In genomic region chr2:118878531-118879149, GRCh38 we compare ENCODE assay signal across 30 cellular contexts. TPM values are rescaled to one million over a fixed set of nuclear protein-coding genes. Genes with fewer than 3 reads are reported as not detected.
DNase-seq lines count a peak whose midpoint lies in the region; TF ChIP-seq lines count a peak whose summit lies in the region.
"Had no signal": no experiment of that assay in that cellular context is flagged by ENCODE, and none has a peak within 500 bp of the region (broad histone marks: within the 10 kb centered on the region; RNA-seq: fewer than 3 reads in every experiment).

No MANE protein-coding gene starts in this region.

- TF ChIP-seq CTCF in epithelial cell of esophagus (IDR thresholded peaks at IDR 0.05; ENCODE audit: insufficient read depth, low read depth, low read length, missing control alignments), result no peak

- H3K4me3 ChIP-seq in epithelial cell of esophagus (ENCODE audit: low read length) (no peak overlapping the region), Karpas-422 (ENCODE audit: low read length) (no peak overlapping the region)
- H3K4me3 ChIP-seq: coronary artery, gastrocnemius medialis, GM23338, hepatocyte, sigmoid colon had no signal

- no peaks in the 10 kb centered on the region for H3K9me3 ChIP-seq in Karpas-422 (ENCODE audit: low read length)
- H3K9me3 ChIP-seq: gastrocnemius medialis, neutrophil, sigmoid colon had no signal

- no peak overlapping the region for H3K4me2 ChIP-seq in Karpas-422 (ENCODE audit: low read depth, low read length, poor library complexity, severe bottlenecking)
- H3K4me2 ChIP-seq: GM23338, hepatocyte had no signal

- H2AFZ ChIP-seq in Karpas-422 (ENCODE audit: low read length), result no peak overlapping the region
- H2AFZ ChIP-seq: GM23338, hepatocyte had no signal

- no peak overlapping the region for H3K27ac ChIP-seq in Karpas-422 (ENCODE audit: low read length)
- H3K27ac ChIP-seq: coronary artery, gastrocnemius medialis, hepatocyte, neutrophil, sigmoid colon had no signal

- no peaks in the 10 kb centered on the region for H3K36me3 ChIP-seq in Karpas-422 (ENCODE audit: insufficient read depth, low read length)
- H3K36me3 ChIP-seq: gastrocnemius medialis, neutrophil, sigmoid colon had no signal

- peaks cover 4% of the 10 kb centered on the region; the same call in 1 of the 2 replicates for H3K4me1 ChIP-seq in Karpas-422 (ENCODE audit: low read length)
- H3K4me1 ChIP-seq: gastrocnemius medialis had no signal

- H4K20me1 ChIP-seq in Karpas-422 (ENCODE audit: insufficient read depth, low read depth, low read length), result no peaks in the 10 kb centered on the region

- no peak overlapping the region for H3K9ac ChIP-seq in Karpas-422 (ENCODE audit: low read length)

- DNase-seq in NOMO-1 (lab: John Stamatoyannopoulos, UW; ENCODE audit: unreplicated experiment in 2 of 2) (peak; percentile 35 to 54), NOMO-1 treated with dmso at 0.1 percent for 144 hours (lab: John Stamatoyannopoulos, UW; ENCODE audit: unreplicated experiment) (no peak), NOMO-1 treated with DMSO at 0.1 percent for 48 hours (lab: John Stamatoyannopoulos, UW; ENCODE audit: unreplicated experiment) (peak; percentile 55), epithelial cell of esophagus (ENCODE audit: low read depth) (peak; percentile 55), renal cortical epithelial cell (ENCODE audit: low read depth) (peak; percentile 9), LoVo (ENCODE audit: low spot score) (no peak), Karpas-422 (no peak)
- no peak for DNase-seq in activated CD4-positive, CD25-positive, alpha-beta regulatory T cell treated with anti-CD3 and anti-CD28 coated beads, Interleukin-2, amount 50 U/mL, for 72 hours
- DNase-seq: activated CD4-positive, alpha-beta T cell treated with anti-CD3 and anti-CD28 coated beads, Interleukin-2, amount 50 U/mL, for 1 hour; activated CD8-positive, alpha-beta memory T cell treated with anti-CD3 and anti-CD28 coated beads, Interleukin-2, amount 50 U/mL, for 48 hours; activated naive CD4-positive, alpha-beta T cell treated with anti-CD3 and anti-CD28 coated beads, Interleukin-2, amount 50 U/mL, for 16 hours; amniotic stem cell; CD8-positive, alpha-beta T cell; DMS 273 treated with DMSO at 0.1 percent for 48 hours; effector memory CD4-positive, alpha-beta T cell; gastrocnemius medialis; immature natural killer cell; KBM-7; NCI-H1092; NCI-H187 treated with DMSO at 0.1 percent for 48 hours; NCI-H526 treated with DMSO at 0.1 percent for 48 hours; sigmoid colon; stimulated activated naive CD4-positive, alpha-beta T cell had no signal

- H3K79me2 ChIP-seq in Karpas-422 (ENCODE audit: low read length), result no peaks in the 10 kb centered on the region
- H3K79me2 ChIP-seq: hepatocyte had no signal

- no peaks in the 10 kb centered on the region for H3K9me2 ChIP-seq in Karpas-422 (replicated peaks; ENCODE audit: insufficient read depth, low read length)

- H3K27me3 ChIP-seq in Karpas-422 (ENCODE audit: low read length), result no peaks in the 10 kb centered on the region

RNA-seq across cellular contexts. Expression of gene EN1, which starts 31.2 kb away (rescaled TPM):
- total RNA-seq in renal cortical epithelial cell, result not detected in 2 replicates
- total RNA-seq in Karpas-422 (2014; rRNA removed; shearing (Covaris generic); ENCODE audit: low replicate concordance), result not detected in 2 replicates
- total RNA-seq: CD8-positive, alpha-beta T cell; left lobe of liver; Right ventricle myocardium inferior; sigmoid colon; temporal lobe had no signal

Comparison
In these comparisons a context has a peak if more than half of its experiments do, and no peak if none do; other contexts are left out.
1. DNase-seq: peak in NOMO-1 (2 of 2), NOMO-1 treated with DMSO at 0.1 percent for 48 hours (single experiment), epithelial cell of esophagus (single experiment) and renal cortical epithelial cell (single experiment); none in NOMO-1 treated with dmso at 0.1 percent for 144 hours (single experiment), LoVo (single experiment), activated CD4-positive, CD25-positive, alpha-beta regulatory T cell treated with anti-CD3 and anti-CD28 coated beads, Interleukin-2, amount 50 U/mL, for 72 hours (single experiment) and Karpas-422 (single experiment).